ENCODE assay signal across 8 cellular contexts in the genomic region with DNA sequence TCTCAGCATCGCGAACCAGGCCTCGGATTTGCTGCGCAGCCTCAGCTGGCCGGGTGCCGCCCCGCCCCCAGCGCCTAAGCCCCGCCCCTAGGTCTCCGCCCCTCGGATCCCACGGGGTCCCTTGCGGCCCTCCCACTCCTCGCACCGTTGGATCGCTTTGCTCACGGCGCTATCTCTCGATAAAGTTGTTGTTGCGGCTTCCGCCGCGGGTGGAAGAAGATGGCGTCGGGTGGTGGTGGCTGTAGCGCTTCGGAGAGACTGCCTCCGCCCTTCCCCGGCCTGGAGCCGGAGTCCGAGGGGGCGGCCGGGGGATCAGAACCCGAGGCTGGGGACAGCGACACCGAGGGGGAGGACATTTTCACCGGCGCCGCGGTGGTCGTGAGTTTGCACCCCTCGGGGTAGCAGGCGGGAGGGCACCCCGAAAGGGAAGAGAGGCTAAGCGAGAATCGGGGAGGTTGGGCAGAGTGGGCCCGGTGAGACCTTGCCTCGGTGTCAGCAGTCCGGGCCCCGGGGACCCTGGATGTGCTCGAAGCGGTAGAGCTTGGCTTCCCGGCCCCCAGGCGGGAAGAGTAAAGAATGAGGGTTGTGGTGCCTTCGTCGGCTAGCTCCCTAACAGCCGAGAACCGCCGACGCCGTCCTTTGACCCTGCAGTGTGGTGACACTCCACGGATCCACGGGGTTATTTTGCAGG. TPM values are rescaled to one million over a fixed set of nuclear protein-coding genes. Genes with fewer than 3 reads are reported as not detected.
A peak's percentile ranks its signal among the peaks of the same experiment; 100 is the strongest.
DNase-seq lines count a peak whose midpoint lies in the region; ATAC-seq, FAIRE-seq and TF ChIP-seq lines count a peak whose summit lies in the region.

A gene with protein sequence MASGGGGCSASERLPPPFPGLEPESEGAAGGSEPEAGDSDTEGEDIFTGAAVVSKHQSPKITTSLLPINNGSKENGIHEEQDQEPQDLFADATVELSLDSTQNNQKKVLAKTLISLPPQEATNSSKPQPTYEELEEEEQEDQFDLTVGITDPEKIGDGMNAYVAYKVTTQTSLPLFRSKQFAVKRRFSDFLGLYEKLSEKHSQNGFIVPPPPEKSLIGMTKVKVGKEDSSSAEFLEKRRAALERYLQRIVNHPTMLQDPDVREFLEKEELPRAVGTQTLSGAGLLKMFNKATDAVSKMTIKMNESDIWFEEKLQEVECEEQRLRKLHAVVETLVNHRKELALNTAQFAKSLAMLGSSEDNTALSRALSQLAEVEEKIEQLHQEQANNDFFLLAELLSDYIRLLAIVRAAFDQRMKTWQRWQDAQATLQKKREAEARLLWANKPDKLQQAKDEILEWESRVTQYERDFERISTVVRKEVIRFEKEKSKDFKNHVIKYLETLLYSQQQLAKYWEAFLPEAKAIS (plus strand): TSS at position 188 of the 691 bp plus-strand sequence. CDS start 32 bp downstream, at position 220.

- H3K4me3 ChIP-seq in ascending aorta (peak within 1 kb of the TSS; percentile 82 to 88), right atrium auricular region (peak within 1 kb of the TSS; percentile 93 to 96), psoas muscle (peak within 1 kb of the TSS; percentile 82)

- H3K36me3 ChIP-seq in ascending aorta, result no peaks in the 10 kb centered on the region
- H3K36me3 ChIP-seq in right atrium auricular region, result no peaks in the 10 kb centered on the region
- peaks cover 0 to under 1% of the 10 kb centered on the region in 2 donors for H3K36me3 ChIP-seq in psoas muscle (ENCODE audit: insufficient read depth in 1 of 2, low read depth in 1 of 2)

- TF ChIP-seq CTCF in ascending aorta (IDR thresholded peaks at IDR 0.05), result peak in 1 of 3 experiments; percentile 16
- TF ChIP-seq CTCF in right atrium auricular region (IDR thresholded peaks at IDR 0.05), result peak in 1 of 2 donors; percentile 15
- TF ChIP-seq CTCF in psoas muscle (IDR thresholded peaks at IDR 0.05), result no peak

- H3K9me3 ChIP-seq in ascending aorta (no peaks in the 10 kb centered on the region), right atrium auricular region (no peaks in the 10 kb centered on the region), psoas muscle (no peaks in the 10 kb centered on the region)

- intact Hi-C loops in ascending aorta (cut with DNase I), result loop anchor here (10.0 kb wide), 2 partner anchors 289 to 501 kb away; partner anchors contain the start of genes FBXL22, PCLAF and TRIP4
- intact Hi-C loops in psoas muscle (cut with DNase I), result no loop called here

- DNase-seq in GM12891 (ENCODE audit: insufficient read length, low spot score) (peak; percentile 74), NCI-H2081 (lab: John Stamatoyannopoulos, UW) (peak; percentile 94 to 95), T-helper 22 cell (ENCODE audit: low read depth) (peak; percentile 88), ascending aorta (ENCODE audit: low spot score in 2 of 2) (peak; percentile 74 to 96), right atrium auricular region (ENCODE audit: low spot score) (peak; percentile 90), psoas muscle (peak; percentile 93 to 96), ureter (ENCODE audit: low spot score) (peak; percentile 96)

- peak; percentile 83 for TF ChIP-seq POLR2A in GM12891 (IDR thresholded peaks at IDR 0.05; ENCODE audit: low read depth, low read length)

- ATAC-seq in HG02938 (IDR thresholded peaks at IDR 0.05; ENCODE audit: unreplicated experiment) (peak; percentile 38), psoas muscle (peak; percentile 81 to 84 (median 82))

- WGBS in psoas muscle, 3 donors, result 0 to 1% (median 0%) methylated on average over 54 to 63 of the region's 63 CpGs

- peak; percentile 92 for FAIRE-seq in GM12891 (lab: Jason Lieb, UNC)

- H3K27me3 ChIP-seq in ascending aorta (no peaks in the 10 kb centered on the region), right atrium auricular region (no peaks in the 10 kb centered on the region), psoas muscle (ENCODE audit: insufficient read depth in 3 of 3, low read length in 2 of 3) (no peaks in the 10 kb centered on the region)

- peaks cover 13 to 40% of the 10 kb centered on the region in 2 donors for H3K4me1 ChIP-seq in ascending aorta
- peaks cover 0 to 71% of the 10 kb centered on the region in 2 donors for H3K4me1 ChIP-seq in right atrium auricular region
- peaks cover 67% of the 10 kb centered on the region for H3K4me1 ChIP-seq in psoas muscle

- H3K27ac ChIP-seq in ascending aorta (peak within 1 kb of the TSS; percentile 77 to 78), right atrium auricular region (peak within 1 kb of the TSS; percentile 74 to 93), psoas muscle (peak within 1 kb of the TSS; percentile 97)

TF ChIP-seq in GM12891, 5 proteins besides CTCF, POLR2A, EP300 and RAD21:
- TF ChIP-seq POLR2AphosphoS5 (IDR thresholded peaks at IDR 0.05; ENCODE audit: low read depth, low read length), result peak; percentile 75; the same call in 1 of the 2 replicates
- TF ChIP-seq PAX5 (IDR thresholded peaks at IDR 0.05; ENCODE audit: insufficient read depth, low read length, severe bottlenecking), result peak; percentile 63
- no peak for TF ChIP-seq SPI1 (IDR thresholded peaks at IDR 0.05; ENCODE audit: low read depth, low read length)
- peak; percentile 98 for TF ChIP-seq TAF1 (IDR thresholded peaks at IDR 0.05; ENCODE audit: low read depth, low read length)
- TF ChIP-seq POU2F2 (IDR thresholded peaks at IDR 0.05; ENCODE audit: low read depth, low read length), result peak; percentile 77; the same call in 1 of the 2 replicates

RNA-seq across cellular contexts. Expression of the gene that starts here (rescaled TPM):
- 63.0 TPM for polyA plus RNA-seq in GM12891 (2012; ENCODE audit: low read depth, missing spikeins)
- total RNA-seq in ascending aorta (33.8 TPM), right atrium auricular region (10 to 100 TPM; 44.8 to 57.1 TPM), psoas muscle (100 to 1,000 TPM in 1 of 4 donors, 10 to 100 TPM in 3; 36.4 to 102 (median 49.3) TPM), ureter (162 TPM)
- polyA plus RNA-seq in psoas muscle, result 10 to 100 TPM; 59.6 to 64.4 (median 63.2) TPM

Comparison
In these comparisons a context has a peak if more than half of its experiments do, and no peak if none do; other contexts are left out.
1. Peak in every context shown above with its lines: DNase-seq, ATAC-seq, H3K4me3 ChIP-seq and H3K27ac ChIP-seq.